Comparison of ENCODE assay signal across 9 cellular contexts in the genomic region with DNA sequence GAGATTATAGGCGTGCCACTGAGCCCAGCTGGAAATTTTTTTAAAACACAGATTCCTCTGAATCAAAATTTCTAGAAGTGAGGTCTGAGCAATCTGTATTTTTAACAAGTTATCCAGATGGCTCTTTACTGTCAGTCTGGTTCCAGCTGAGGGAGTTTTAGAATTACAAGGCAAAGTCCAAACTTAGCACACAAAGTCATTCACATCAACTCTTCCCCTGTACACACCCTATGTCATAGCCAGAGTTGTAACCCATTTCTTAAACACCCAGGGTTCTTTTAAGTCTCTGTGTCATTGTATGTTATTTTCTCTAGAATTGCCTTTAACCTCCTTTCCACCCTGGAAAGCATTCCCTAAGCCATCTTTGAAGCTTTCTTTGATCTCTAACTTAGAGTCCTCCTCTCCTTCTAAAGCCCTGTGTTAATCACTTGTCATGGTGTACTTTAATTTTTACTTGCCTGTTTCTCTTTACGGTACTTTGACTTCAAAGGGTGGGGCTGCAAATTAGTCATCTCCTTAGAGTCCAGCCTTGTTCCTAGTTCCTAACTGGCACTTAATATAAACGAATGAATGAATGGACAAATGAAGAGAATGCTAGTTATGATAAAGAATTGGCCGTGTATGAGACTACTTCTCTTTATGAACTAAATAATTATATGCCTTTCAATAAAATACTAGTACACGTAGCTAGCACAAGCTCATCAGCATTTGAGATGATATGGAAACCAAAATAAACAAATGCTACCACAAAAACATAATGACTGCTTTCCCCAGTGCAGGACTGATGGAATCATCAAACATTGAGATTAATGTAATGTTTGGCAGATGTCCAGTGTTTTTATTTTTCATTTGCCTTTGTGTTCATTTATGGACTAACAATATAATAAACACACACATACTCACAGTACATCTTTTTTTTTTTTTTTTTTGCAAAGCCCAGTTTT. TPM values are rescaled to one million over a fixed set of nuclear protein-coding genes. Genes with fewer than 3 reads are reported as not detected.
DNase-seq lines count a peak whose midpoint lies in the region; ATAC-seq and TF ChIP-seq lines count a peak whose summit lies in the region.
"Had no signal": no experiment of that assay in that cellular context is flagged by ENCODE, and none has a peak within 500 bp of the region (broad histone marks: within the 10 kb centered on the region; RNA-seq: fewer than 3 reads in every experiment).

No MANE protein-coding gene starts in this region.

- in situ Hi-C loops in transverse colon (cut with MboI; ENCODE audit: low pct_ligation_motif_present in 1 of 4, low pct_unique_long_range_greater_than_20kb in 1 of 4, low sequenced_read_pairs in 3 of 4): no loop called here

- CTCF ChIA-PET in activated naive CD4-positive, alpha-beta T cell treated with anti-CD3 and anti-CD28 coated beads, Interleukin-2, amount 10 ng/mL, durations not matched to agents 7 days and 5 days (lab: Charles Lee): interaction anchor here (1.0 to 4.1 kb wide), 5 partner anchors 10 to 121 kb away, joined by 3 to 21 read pairs (median 3); a partner anchor contains a TSS
- CTCF ChIA-PET in SK-N-SH (lab: Yijun Ruan, JAX): interaction anchor here (1.2 kb wide), 1 partner anchor 25 kb away, joined by 3 read pairs; no protein-coding TSS in a partner anchor

- H4K20me1 ChIP-seq in SK-N-SH (ENCODE audit: insufficient read depth): no peaks in the 10 kb centered on the region

- TF ChIP-seq RAD21 in SK-N-SH (IDR thresholded peaks at IDR 0.05; ENCODE audit: low read length): no peak

- H3K27ac ChIP-seq in SK-N-SH (ENCODE audit: low read depth in 2 of 2, low read length in 1 of 2): no peak overlapping the region
- H3K27ac ChIP-seq in transverse colon: peak overlapping the region; percentile 76 to 85 (median 84)
- H3K27ac ChIP-seq: ovary had no signal

- TF ChIP-seq POLR2A in transverse colon (IDR thresholded peaks at IDR 0.05): no peak

- H3K27me3 ChIP-seq in SK-N-SH (ENCODE audit: insufficient read depth) (no peaks in the 10 kb centered on the region), transverse colon (no peaks in the 10 kb centered on the region)
- H3K27me3 ChIP-seq: ovary had no signal

- WGBS in SK-N-SH (ENCODE audit: low lambda C conversion rate): 75% methylated on average over 5 of the region's 5 CpGs
- 16 to 20% methylated on average over 4 to 5 of the region's 5 CpGs for WGBS in transverse colon (ENCODE audit: low coverage in 1 of 2), 2 donors

- H3K4me1 ChIP-seq in SK-N-SH (ENCODE audit: control insufficient read depth in 1 of 2, insufficient read depth in 2 of 2, low read depth in 1 of 2, low read length in 1 of 2): peaks cover 0 to 7% of the 10 kb centered on the region in 2 experiments; a peak in 2 of 4 replicates
- H3K4me1 ChIP-seq in transverse colon: peaks cover 0 to 49% (median 29%) of the 10 kb centered on the region in 4 donors

- peak overlapping the region; percentile 8 for H3K4me3 Mint-ChIP-seq in activated naive CD4-positive, alpha-beta T cell treated with anti-CD3 and anti-CD28 coated beads, Interleukin-2, amount 10 ng/mL, durations not matched to agents 7 days and 5 days

- H3K79me2 ChIP-seq in SK-N-SH (ENCODE audit: insufficient read depth): no peaks in the 10 kb centered on the region

- no peak overlapping the region for H3K4me2 ChIP-seq in SK-N-SH

- peak overlapping the region; percentile 85 for H3K27ac Mint-ChIP-seq in activated naive CD4-positive, alpha-beta T cell treated with anti-CD3 and anti-CD28 coated beads, Interleukin-2, amount 10 ng/mL, durations not matched to agents 7 days and 5 days

- POLR2A ChIA-PET in SK-N-SH (lab: Yijun Ruan, JAX): no interaction called here

- H3K9me3 Mint-ChIP-seq in activated naive CD4-positive, alpha-beta T cell treated with anti-CD3 and anti-CD28 coated beads, Interleukin-2, amount 10 ng/mL, durations not matched to agents 7 days and 5 days: no peaks in the 10 kb centered on the region

- intact Hi-C loops in transverse colon (cut with DNase I; ENCODE audit: low total_unique reads): no loop called here

- no peak for TF ChIP-seq CTCF in SK-N-SH (IDR thresholded peaks at IDR 0.05)
- no peak for TF ChIP-seq CTCF in fibroblast of villous mesenchyme (IDR thresholded peaks at IDR 0.05; ENCODE audit: insufficient read depth, low read depth, low read length)
- no peak for TF ChIP-seq CTCF in transverse colon (IDR thresholded peaks at IDR 0.05)

- H3K9me3 ChIP-seq in SK-N-SH (no peaks in the 10 kb centered on the region), transverse colon (no peaks in the 10 kb centered on the region)
- H3K9me3 ChIP-seq: ovary had no signal

- no peak for ATAC-seq in HG03520 (IDR thresholded peaks at IDR 0.05; ENCODE audit: unreplicated experiment)

- no peak overlapping the region for H3K9ac ChIP-seq in SK-N-SH

- no peak overlapping the region for H2AFZ ChIP-seq in SK-N-SH (ENCODE audit: low read depth)

- DNase-seq in activated naive CD4-positive, alpha-beta T cell treated with anti-CD3 and anti-CD28 coated beads, Interleukin-2, amount 10 ng/mL, durations not matched to agents 7 days and 5 days: no peak
- no peak for DNase-seq in activated naive CD4-positive, alpha-beta T cell (lab: John Stamatoyannopoulos, UW)
- DNase-seq in SK-N-SH (peak; percentile 19), fibroblast of villous mesenchyme (ENCODE audit: low read depth) (peak; percentile 68), transverse colon (no peak), GM19238 (ENCODE audit: insufficient read length, low spot score) (no peak), KG1 (lab: John Stamatoyannopoulos, UW) (no peak)
- DNase-seq: ovary had no signal

- H3K36me3 ChIP-seq in SK-N-SH (replicated peaks in 1 of 2; ENCODE audit: control insufficient read depth in 1 of 2, insufficient read depth in 2 of 2, low read length in 1 of 2): peaks cover 0 to 3% of the 10 kb centered on the region in 2 experiments
- H3K36me3 ChIP-seq in transverse colon: no peaks in the 10 kb centered on the region
- H3K36me3 ChIP-seq: ovary had no signal

- peaks cover 76% of the 10 kb centered on the region for H3K4me1 Mint-ChIP-seq in activated naive CD4-positive, alpha-beta T cell treated with anti-CD3 and anti-CD28 coated beads, Interleukin-2, amount 10 ng/mL, durations not matched to agents 7 days and 5 days

- peaks cover 5% of the 10 kb centered on the region for H3F3A ChIP-seq in SK-N-SH (replicated peaks; ENCODE audit: insufficient read depth)

- H3K27me3 Mint-ChIP-seq in activated naive CD4-positive, alpha-beta T cell treated with anti-CD3 and anti-CD28 coated beads, Interleukin-2, amount 10 ng/mL, durations not matched to agents 7 days and 5 days: no peaks in the 10 kb centered on the region

- peaks cover 39% of the 10 kb centered on the region for H3K36me3 Mint-ChIP-seq in activated naive CD4-positive, alpha-beta T cell treated with anti-CD3 and anti-CD28 coated beads, Interleukin-2, amount 10 ng/mL, durations not matched to agents 7 days and 5 days

- no peaks in the 10 kb centered on the region for H3K9me2 ChIP-seq in SK-N-SH

- TF ChIP-seq EP300 in SK-N-SH (IDR thresholded peaks at IDR 0.05; ENCODE audit: borderline replicate concordance in 1 of 2, low read depth in 1 of 2, low read length in 1 of 2) (no peak), transverse colon (IDR thresholded peaks at IDR 0.05; ENCODE audit: low read depth) (no peak)

- H3K4me3 ChIP-seq in SK-N-SH (ENCODE audit: low read depth in 2 of 2, low read length in 1 of 2) (no peak overlapping the region), fibroblast of villous mesenchyme (ENCODE audit: low read depth, low read length) (no peak overlapping the region), transverse colon (peak overlapping the region in 1 of 4 donors; percentile 15)
- H3K4me3 ChIP-seq: ovary had no signal

TF ChIP-seq in SK-N-SH, 30 proteins besides CTCF, POLR2A, EP300 and RAD21:
- TF ChIP-seq SMC3 (IDR thresholded peaks at IDR 0.05; ENCODE audit: low read depth, low read length) (no peak), NRF1 (IDR thresholded peaks at IDR 0.05; ENCODE audit: low read depth, low read length) (no peak), MEF2A (IDR thresholded peaks at IDR 0.05; ENCODE audit: borderline replicate concordance, low read depth) (no peak), RXRA (IDR thresholded peaks at IDR 0.05; ENCODE audit: borderline replicate concordance, low read depth) (no peak), TAF1 (IDR thresholded peaks at IDR 0.05; ENCODE audit: borderline replicate concordance, low read depth, low read length) (no peak)
- TF ChIP-seq, protein P1, sequence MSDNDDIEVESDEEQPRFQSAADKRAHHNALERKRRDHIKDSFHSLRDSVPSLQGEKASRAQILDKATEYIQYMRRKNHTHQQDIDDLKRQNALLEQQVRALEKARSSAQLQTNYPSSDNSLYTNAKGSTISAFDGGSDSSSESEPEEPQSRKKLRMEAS (IDR thresholded peaks at IDR 0.05; ENCODE audit: low read depth): no peak

RNA-seq across cellular contexts. Expression of a gene that starts 12.0 kb away (rescaled TPM):
- polyA plus RNA-seq in SK-N-SH (2012; rRNA removed): 90.8 and 111 TPM in 2 replicates
- polyA plus RNA-seq in SK-N-SH (2012; cell fraction: cytosol; rRNA removed): 130 and 172 TPM in 2 replicates
- polyA plus RNA-seq in SK-N-SH (2012; cell fraction: nucleus; rRNA removed): 35.2 and 85.3 TPM in 2 replicates
- total RNA-seq in fibroblast of villous mesenchyme (323 and 532 TPM in 2 replicates), transverse colon (100 to 1,000 TPM in 2 of 4 donors, 10 to 100 TPM in 2; 68.8 to 143 (median 114) TPM)

Comparison
In these comparisons a context has a peak if more than half of its experiments do, and no peak if none do; other contexts are left out.
1. DNase-seq: peak in SK-N-SH (single experiment) and fibroblast of villous mesenchyme (single experiment); none in activated naive CD4-positive, alpha-beta T cell treated with anti-CD3 and anti-CD28 coated beads, Interleukin-2, amount 10 ng/mL, durations not matched to agents 7 days and 5 days (single experiment), activated naive CD4-positive, alpha-beta T cell (0 of 4), transverse colon (single experiment), GM19238 (single experiment) and KG1 (single experiment).
2. H3K27ac ChIP-seq: peak in transverse colon (4 of 4); none in SK-N-SH (0 of 2).